In genomic region chr7:30505174-30505697, GRCh38 we compare ENCODE assay signal across 8 cellular contexts. TPM values are rescaled to one million over a fixed set of nuclear protein-coding genes. Genes with fewer than 3 reads are reported as not detected.
DNase-seq lines count a peak whose midpoint lies in the region; TF ChIP-seq lines count a peak whose summit lies in the region.

No MANE protein-coding gene starts in this region.

- no peak for TF ChIP-seq POLR2A in esophagus muscularis mucosa (IDR thresholded peaks at IDR 0.05; ENCODE audit: low read depth)

- peak overlapping the region; percentile 96 for H3K27ac Mint-ChIP-seq in activated naive CD4-positive, alpha-beta T cell treated with anti-CD3 and anti-CD28 coated beads, Interleukin-2, amount 50 U/mL, for 24 hours

- no peaks in the 10 kb centered on the region for H3K36me3 ChIP-seq in esophagus muscularis mucosa
- no peaks in the 10 kb centered on the region for H3K36me3 ChIP-seq in rectal smooth muscle tissue (ENCODE audit: control insufficient read depth, insufficient read depth, low read length)

- H3K4me1 Mint-ChIP-seq in activated naive CD4-positive, alpha-beta T cell treated with anti-CD3 and anti-CD28 coated beads, Interleukin-2, amount 50 U/mL, for 24 hours: peaks cover 51% of the 10 kb centered on the region

- DNase-seq in activated naive CD4-positive, alpha-beta T cell (lab: John Stamatoyannopoulos, UW): no peak
- DNase-seq in esophagus muscularis mucosa (ENCODE audit: extremely low spot score) (no peak), ecto neural progenitor cell (ENCODE audit: low spot score) (no peak), cortex of kidney (lab: John Stamatoyannopoulos, UW) (no peak)
- no peak for DNase-seq in activated CD4-positive, alpha-beta T cell treated with anti-CD3 and anti-CD28 coated beads for 4 hours

- H3K27me3 Mint-ChIP-seq in activated naive CD4-positive, alpha-beta T cell treated with anti-CD3 and anti-CD28 coated beads, Interleukin-2, amount 50 U/mL, for 24 hours: no peaks in the 10 kb centered on the region

- H3K27me3 ChIP-seq in esophagus muscularis mucosa (no peaks in the 10 kb centered on the region), rectal smooth muscle tissue (ENCODE audit: control insufficient read depth, insufficient read depth, low read length) (no peaks in the 10 kb centered on the region)

- H3K4me3 Mint-ChIP-seq in activated naive CD4-positive, alpha-beta T cell treated with anti-CD3 and anti-CD28 coated beads, Interleukin-2, amount 50 U/mL, for 24 hours: peak overlapping the region; percentile 97

- intact Hi-C loops in esophagus muscularis mucosa (cut with DNase I): loop anchor here (2.0 kb wide), 1 partner anchor 46 kb away; no protein-coding TSS in a partner anchor

- H3K4me1 ChIP-seq in esophagus muscularis mucosa: peaks cover 17 to 34% (median 24%) of the 10 kb centered on the region in 4 donors
- peaks cover 3% of the 10 kb centered on the region for H3K4me1 ChIP-seq in rectal smooth muscle tissue (ENCODE audit: control insufficient read depth, insufficient read depth, low read length)

- peak overlapping the region; percentile 43 for H3K9ac ChIP-seq in rectal smooth muscle tissue (ENCODE audit: low read length)

- no peaks in the 10 kb centered on the region for H3K9me3 Mint-ChIP-seq in activated naive CD4-positive, alpha-beta T cell treated with anti-CD3 and anti-CD28 coated beads, Interleukin-2, amount 50 U/mL, for 24 hours

- H3K4me3 ChIP-seq in esophagus muscularis mucosa (peak overlapping the region; percentile 83 to 96 (median 88)), rectal smooth muscle tissue (ENCODE audit: low read length) (peak overlapping the region; percentile 85)

- peaks cover 14% of the 10 kb centered on the region for H3K36me3 Mint-ChIP-seq in activated naive CD4-positive, alpha-beta T cell treated with anti-CD3 and anti-CD28 coated beads, Interleukin-2, amount 50 U/mL, for 24 hours

- peak in 2 of 3 experiments; percentile 6 to 15 for TF ChIP-seq CTCF in esophagus muscularis mucosa (IDR thresholded peaks at IDR 0.05)

- TF ChIP-seq EP300 in esophagus muscularis mucosa (IDR thresholded peaks at IDR 0.05): no peak

- no peaks in the 10 kb centered on the region for H3K9me3 ChIP-seq in esophagus muscularis mucosa

- WGBS in esophagus muscularis mucosa: 15% methylated on average over 19 of the region's 19 CpGs

- H3K27ac ChIP-seq in esophagus muscularis mucosa (replicated peaks in 1 of 4) (peak overlapping the region; percentile 81 to 93 (median 86)), rectal smooth muscle tissue (ENCODE audit: low read depth, low read length) (peak overlapping the region; percentile 76)

TF ChIP-seq in PFSK-1, 5 proteins besides CTCF, POLR2A, EP300 and RAD21:
- peak; percentile 0 for TF ChIP-seq FOXP2 (optimal IDR thresholded peaks at IDR 0.05; ENCODE audit: borderline replicate concordance, extremely low read depth, extremely low read length, insufficient read depth)
- no peak for TF ChIP-seq TAF1 (IDR thresholded peaks at IDR 0.05; ENCODE audit: borderline replicate concordance, insufficient read depth, low read length)
- no peak for TF ChIP-seq SIN3A (IDR thresholded peaks at IDR 0.05; ENCODE audit: borderline replicate concordance, insufficient read depth, low read length)

RNA-seq across cellular contexts. Expression of gene GGCT, which starts 0.6 kb away (rescaled TPM):
- 45.3 TPM for polyA plus RNA-seq in PFSK-1 (2012; ENCODE audit: insufficient read length, low read depth)
- 10 to 100 TPM; 10.8 to 39.9 (median 17.8) TPM for total RNA-seq in esophagus muscularis mucosa

RNA-seq across cellular contexts. Expression of gene NOD1, which starts 26.7 kb away (rescaled TPM):
- 4.4 TPM for polyA plus RNA-seq in PFSK-1 (2012; ENCODE audit: insufficient read length, low read depth)
- 10 to 100 TPM; 11.6 to 22.0 (median 13.0) TPM for total RNA-seq in esophagus muscularis mucosa
